1 cellular context compared by ENCODE assay signal in the genomic region with DNA sequence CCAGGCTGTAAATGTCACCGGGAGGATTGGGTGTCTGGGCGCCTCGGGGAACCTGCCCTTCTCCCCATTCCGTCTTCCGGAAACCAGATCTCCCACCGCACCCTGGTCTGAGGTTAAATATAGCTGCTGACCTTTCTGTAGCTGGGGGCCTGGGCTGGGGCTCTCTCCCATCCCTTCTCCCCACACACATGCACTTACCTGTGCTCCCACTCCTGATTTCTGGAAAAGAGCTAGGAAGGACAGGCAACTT.
TF ChIP-seq lines count a peak whose summit lies in the region.

No MANE protein-coding gene starts in this region.

TF ChIP-seq in HepG2, 621 proteins besides CTCF, POLR2A, EP300 and RAD21 (continues in another document):
- TF ChIP-seq CEBPB (IDR thresholded peaks at IDR 0.05; ENCODE audit: borderline replicate concordance, low read depth, low read length), result no peak
- no peak for TF ChIP-seq ZNF451 (CRISPR knock-in tag; IDR thresholded peaks at IDR 0.05)
- TF ChIP-seq, protein P1, sequence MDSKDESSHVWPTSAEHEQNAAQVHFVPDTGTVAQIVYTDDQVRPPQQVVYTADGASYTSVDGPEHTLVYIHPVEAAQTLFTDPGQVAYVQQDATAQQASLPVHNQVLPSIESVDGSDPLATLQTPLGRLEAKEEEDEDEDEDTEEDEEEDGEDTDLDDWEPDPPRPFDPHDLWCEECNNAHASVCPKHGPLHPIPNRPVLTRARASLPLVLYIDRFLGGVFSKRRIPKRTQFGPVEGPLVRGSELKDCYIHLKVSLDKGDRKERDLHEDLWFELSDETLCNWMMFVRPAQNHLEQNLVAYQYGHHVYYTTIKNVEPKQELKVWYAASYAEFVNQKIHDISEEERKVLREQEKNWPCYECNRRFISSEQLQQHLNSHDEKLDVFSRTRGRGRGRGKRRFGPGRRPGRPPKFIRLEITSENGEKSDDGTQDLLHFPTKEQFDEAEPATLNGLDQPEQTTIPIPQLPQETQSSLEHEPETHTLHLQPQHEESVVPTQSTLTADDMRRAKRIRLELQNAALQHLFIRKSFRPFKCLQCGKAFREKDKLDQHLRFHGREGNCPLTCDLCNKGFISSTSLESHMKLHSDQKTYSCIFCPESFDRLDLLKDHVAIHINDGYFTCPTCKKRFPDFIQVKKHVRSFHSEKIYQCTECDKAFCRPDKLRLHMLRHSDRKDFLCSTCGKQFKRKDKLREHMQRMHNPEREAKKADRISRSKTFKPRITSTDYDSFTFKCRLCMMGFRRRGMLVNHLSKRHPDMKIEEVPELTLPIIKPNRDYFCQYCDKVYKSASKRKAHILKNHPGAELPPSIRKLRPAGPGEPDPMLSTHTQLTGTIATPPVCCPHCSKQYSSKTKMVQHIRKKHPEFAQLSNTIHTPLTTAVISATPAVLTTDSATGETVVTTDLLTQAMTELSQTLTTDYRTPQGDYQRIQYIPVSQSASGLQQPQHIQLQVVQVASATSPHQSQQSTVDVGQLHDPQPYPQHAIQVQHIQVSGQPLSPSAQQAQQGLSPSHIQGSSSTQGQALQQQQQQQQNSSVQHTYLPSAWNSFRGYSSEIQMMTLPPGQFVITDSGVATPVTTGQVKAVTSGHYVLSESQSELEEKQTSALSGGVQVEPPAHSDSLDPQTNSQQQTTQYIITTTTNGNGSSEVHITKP (CRISPR knock-in tag; IDR thresholded peaks at IDR 0.05; ENCODE audit: low read depth), result peak; percentile 9; the same call in 1 of the 2 replicates
- TF ChIP-seq, protein P2, sequence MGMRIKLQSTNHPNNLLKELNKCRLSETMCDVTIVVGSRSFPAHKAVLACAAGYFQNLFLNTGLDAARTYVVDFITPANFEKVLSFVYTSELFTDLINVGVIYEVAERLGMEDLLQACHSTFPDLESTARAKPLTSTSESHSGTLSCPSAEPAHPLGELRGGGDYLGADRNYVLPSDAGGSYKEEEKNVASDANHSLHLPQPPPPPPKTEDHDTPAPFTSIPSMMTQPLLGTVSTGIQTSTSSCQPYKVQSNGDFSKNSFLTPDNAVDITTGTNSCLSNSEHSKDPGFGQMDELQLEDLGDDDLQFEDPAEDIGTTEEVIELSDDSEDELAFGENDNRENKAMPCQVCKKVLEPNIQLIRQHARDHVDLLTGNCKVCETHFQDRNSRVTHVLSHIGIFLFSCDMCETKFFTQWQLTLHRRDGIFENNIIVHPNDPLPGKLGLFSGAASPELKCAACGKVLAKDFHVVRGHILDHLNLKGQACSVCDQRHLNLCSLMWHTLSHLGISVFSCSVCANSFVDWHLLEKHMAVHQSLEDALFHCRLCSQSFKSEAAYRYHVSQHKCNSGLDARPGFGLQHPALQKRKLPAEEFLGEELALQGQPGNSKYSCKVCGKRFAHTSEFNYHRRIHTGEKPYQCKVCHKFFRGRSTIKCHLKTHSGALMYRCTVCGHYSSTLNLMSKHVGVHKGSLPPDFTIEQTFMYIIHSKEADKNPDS (CRISPR knock-in tag; IDR thresholded peaks at IDR 0.05), result no peak
- TF ChIP-seq ZNF431 (CRISPR knock-in tag; IDR thresholded peaks at IDR 0.05; ENCODE audit: borderline replicate concordance, low read depth), result no peak
- no peak for TF ChIP-seq IKZF4 (CRISPR knock-in tag; IDR thresholded peaks at IDR 0.05; ENCODE audit: borderline replicate concordance, low read depth, not compliant biosample characterization)
- TF ChIP-seq, protein P3, sequence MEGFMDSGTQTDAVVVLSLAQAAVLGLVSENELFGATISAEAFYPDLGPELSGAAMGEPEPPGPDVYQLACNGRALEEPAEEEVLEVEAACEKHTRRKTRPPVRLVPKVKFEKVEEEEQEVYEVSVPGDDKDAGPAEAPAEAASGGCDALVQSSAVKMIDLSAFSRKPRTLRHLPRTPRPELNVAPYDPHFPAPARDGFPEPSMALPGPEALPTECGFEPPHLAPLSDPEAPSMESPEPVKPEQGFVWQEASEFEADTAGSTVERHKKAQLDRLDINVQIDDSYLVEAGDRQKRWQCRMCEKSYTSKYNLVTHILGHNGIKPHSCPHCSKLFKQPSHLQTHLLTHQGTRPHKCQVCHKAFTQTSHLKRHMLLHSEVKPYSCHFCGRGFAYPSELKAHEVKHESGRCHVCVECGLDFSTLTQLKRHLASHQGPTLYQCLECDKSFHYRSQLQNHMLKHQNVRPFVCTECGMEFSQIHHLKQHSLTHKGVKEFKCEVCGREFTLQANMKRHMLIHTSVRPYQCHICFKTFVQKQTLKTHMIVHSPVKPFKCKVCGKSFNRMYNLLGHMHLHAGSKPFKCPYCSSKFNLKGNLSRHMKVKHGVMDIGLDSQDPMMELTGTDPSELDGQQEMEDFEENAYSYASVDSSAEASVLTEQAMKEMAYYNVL (CRISPR knock-in tag; IDR thresholded peaks at IDR 0.05; ENCODE audit: borderline replicate concordance), result no peak
- TF ChIP-seq, protein P4, sequence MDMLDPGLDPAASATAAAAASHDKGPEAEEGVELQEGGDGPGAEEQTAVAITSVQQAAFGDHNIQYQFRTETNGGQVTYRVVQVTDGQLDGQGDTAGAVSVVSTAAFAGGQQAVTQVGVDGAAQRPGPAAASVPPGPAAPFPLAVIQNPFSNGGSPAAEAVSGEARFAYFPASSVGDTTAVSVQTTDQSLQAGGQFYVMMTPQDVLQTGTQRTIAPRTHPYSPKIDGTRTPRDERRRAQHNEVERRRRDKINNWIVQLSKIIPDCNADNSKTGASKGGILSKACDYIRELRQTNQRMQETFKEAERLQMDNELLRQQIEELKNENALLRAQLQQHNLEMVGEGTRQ (IDR thresholded peaks at IDR 0.05; ENCODE audit: low read depth, low read length), result no peak
- TF ChIP-seq, protein P4 (CRISPR knock-in tag; IDR thresholded peaks at IDR 0.05; ENCODE audit: borderline replicate concordance), result no peak
- no peak for TF ChIP-seq HNRNPK (IDR thresholded peaks at IDR 0.05; ENCODE audit: low read depth, low read length, poor library complexity, severe bottlenecking)
- TF ChIP-seq POLR2AphosphoS5 (IDR thresholded peaks at IDR 0.05; ENCODE audit: low read depth, low read length), result no peak
- TF ChIP-seq ZNF331 (CRISPR knock-in tag; IDR thresholded peaks at IDR 0.05), result no peak
- TF ChIP-seq, protein P5, sequence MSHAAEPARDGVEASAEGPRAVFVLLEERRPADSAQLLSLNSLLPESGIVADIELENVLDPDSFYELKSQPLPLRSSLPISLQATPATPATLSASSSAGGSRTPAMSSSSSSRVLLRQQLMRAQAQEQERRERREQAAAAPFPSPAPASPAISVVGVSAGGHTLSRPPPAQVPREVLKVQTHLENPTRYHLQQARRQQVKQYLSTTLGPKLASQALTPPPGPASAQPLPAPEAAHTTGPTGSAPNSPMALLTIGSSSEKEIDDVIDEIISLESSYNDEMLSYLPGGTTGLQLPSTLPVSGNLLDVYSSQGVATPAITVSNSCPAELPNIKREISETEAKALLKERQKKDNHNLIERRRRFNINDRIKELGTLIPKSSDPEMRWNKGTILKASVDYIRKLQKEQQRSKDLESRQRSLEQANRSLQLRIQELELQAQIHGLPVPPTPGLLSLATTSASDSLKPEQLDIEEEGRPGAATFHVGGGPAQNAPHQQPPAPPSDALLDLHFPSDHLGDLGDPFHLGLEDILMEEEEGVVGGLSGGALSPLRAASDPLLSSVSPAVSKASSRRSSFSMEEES (CRISPR knock-in tag; IDR thresholded peaks at IDR 0.05), result no peak
- TF ChIP-seq, protein P6, sequence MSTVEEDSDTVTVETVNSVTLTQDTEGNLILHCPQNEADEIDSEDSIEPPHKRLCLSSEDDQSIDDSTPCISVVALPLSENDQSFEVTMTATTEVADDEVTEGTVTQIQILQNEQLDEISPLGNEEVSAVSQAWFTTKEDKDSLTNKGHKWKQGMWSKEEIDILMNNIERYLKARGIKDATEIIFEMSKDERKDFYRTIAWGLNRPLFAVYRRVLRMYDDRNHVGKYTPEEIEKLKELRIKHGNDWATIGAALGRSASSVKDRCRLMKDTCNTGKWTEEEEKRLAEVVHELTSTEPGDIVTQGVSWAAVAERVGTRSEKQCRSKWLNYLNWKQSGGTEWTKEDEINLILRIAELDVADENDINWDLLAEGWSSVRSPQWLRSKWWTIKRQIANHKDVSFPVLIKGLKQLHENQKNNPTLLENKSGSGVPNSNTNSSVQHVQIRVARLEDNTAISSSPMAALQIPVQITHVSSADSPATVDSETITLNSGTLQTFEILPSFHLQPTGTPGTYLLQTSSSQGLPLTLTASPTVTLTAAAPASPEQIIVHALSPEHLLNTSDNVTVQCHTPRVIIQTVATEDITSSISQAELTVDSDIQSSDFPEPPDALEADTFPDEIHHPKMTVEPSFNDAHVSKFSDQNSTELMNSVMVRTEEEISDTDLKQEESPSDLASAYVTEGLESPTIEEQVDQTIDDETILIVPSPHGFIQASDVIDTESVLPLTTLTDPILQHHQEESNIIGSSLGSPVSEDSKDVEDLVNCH (CRISPR knock-in tag; IDR thresholded peaks at IDR 0.05), result no peak
- no peak for TF ChIP-seq JUN (CRISPR knock-in tag; IDR thresholded peaks at IDR 0.05)
- no peak for TF ChIP-seq SUZ12 (IDR thresholded peaks at IDR 0.05; ENCODE audit: low read depth, low read length)
- TF ChIP-seq HDAC6 (IDR thresholded peaks at IDR 0.05; ENCODE audit: low read depth, low read length), result 0 out of 2 replicates have a peak, but pooled peaks have one; percentile 31
- no peak for TF ChIP-seq TBX2 (CRISPR knock-in tag; IDR thresholded peaks at IDR 0.05; ENCODE audit: borderline replicate concordance)
- TF ChIP-seq ZNF496 (CRISPR knock-in tag; IDR thresholded peaks at IDR 0.05; ENCODE audit: insufficient replicate concordance), result no peak
- no peak for TF ChIP-seq TOE1 (CRISPR knock-in tag; IDR thresholded peaks at IDR 0.05)
- TF ChIP-seq SP5 (CRISPR knock-in tag; IDR thresholded peaks at IDR 0.05; ENCODE audit: borderline replicate concordance, low read depth), result no peak
- TF ChIP-seq, protein P7, sequence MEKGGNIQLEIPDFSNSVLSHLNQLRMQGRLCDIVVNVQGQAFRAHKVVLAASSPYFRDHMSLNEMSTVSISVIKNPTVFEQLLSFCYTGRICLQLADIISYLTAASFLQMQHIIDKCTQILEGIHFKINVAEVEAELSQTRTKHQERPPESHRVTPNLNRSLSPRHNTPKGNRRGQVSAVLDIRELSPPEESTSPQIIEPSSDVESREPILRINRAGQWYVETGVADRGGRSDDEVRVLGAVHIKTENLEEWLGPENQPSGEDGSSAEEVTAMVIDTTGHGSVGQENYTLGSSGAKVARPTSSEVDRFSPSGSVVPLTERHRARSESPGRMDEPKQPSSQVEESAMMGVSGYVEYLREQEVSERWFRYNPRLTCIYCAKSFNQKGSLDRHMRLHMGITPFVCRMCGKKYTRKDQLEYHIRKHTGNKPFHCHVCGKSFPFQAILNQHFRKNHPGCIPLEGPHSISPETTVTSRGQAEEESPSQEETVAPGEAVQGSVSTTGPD (CRISPR knock-in tag; IDR thresholded peaks at IDR 0.05), result no peak
- TF ChIP-seq NFRKB (IDR thresholded peaks at IDR 0.05), result no peak
- TF ChIP-seq AHR (CRISPR knock-in tag; IDR thresholded peaks at IDR 0.05), result no peak
- TF ChIP-seq ZSCAN12 (CRISPR knock-in tag; IDR thresholded peaks at IDR 0.05), result no peak
- TF ChIP-seq KDM5A (IDR thresholded peaks at IDR 0.05; ENCODE audit: borderline replicate concordance, low read length), result 0 out of 2 replicates have a peak, but pooled peaks have one; percentile 14
- TF ChIP-seq TAF15 (IDR thresholded peaks at IDR 0.05; ENCODE audit: low read depth, low read length, poor library complexity, severe bottlenecking), result no peak
- TF ChIP-seq, protein P8, sequence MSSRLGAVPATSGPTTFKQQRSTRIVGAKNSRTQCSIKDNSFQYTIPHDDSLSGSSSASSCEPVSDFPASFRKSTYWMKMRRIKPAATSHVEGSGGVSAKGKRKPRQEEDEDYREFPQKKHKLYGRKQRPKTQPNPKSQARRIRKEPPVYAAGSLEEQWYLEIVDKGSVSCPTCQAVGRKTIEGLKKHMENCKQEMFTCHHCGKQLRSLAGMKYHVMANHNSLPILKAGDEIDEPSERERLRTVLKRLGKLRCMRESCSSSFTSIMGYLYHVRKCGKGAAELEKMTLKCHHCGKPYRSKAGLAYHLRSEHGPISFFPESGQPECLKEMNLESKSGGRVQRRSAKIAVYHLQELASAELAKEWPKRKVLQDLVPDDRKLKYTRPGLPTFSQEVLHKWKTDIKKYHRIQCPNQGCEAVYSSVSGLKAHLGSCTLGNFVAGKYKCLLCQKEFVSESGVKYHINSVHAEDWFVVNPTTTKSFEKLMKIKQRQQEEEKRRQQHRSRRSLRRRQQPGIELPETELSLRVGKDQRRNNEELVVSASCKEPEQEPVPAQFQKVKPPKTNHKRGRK (CRISPR knock-in tag; IDR thresholded peaks at IDR 0.05), result no peak
- no peak for TF ChIP-seq FOXC1 (CRISPR knock-in tag; IDR thresholded peaks at IDR 0.05; ENCODE audit: borderline replicate concordance)
- TF ChIP-seq, protein P9, sequence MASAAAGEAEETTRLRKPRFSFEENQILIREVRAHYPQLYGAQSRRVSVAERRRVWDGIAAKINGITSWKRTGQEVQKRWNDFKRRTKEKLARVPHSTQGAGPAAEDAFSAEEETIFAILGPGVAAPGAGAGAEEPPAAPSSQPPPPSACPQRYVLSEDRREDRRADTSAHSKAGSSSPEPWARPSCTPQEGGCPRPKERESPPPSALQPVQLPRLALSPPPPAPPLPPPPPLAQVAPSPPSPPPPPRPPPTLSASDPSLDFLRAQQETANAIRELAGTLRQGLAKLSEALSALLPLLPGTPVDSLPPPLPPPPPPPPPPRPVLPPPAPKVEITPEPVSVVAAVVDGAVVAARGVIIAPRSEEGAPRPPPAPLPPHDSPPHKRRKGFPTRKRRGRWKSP (CRISPR knock-in tag; IDR thresholded peaks at IDR 0.05), result no peak
- no peak for TF ChIP-seq ZNF12 (CRISPR knock-in tag; IDR thresholded peaks at IDR 0.05)
- TF ChIP-seq KLF12 (CRISPR knock-in tag; IDR thresholded peaks at IDR 0.05; ENCODE audit: borderline replicate concordance), result no peak
- no peak for TF ChIP-seq ZFP62 (CRISPR knock-in tag; IDR thresholded peaks at IDR 0.05)
- TF ChIP-seq TARDBP (CRISPR knock-in tag; IDR thresholded peaks at IDR 0.05), result no peak
- TF ChIP-seq U2AF2 (IDR thresholded peaks at IDR 0.05; ENCODE audit: low read depth, low read length), result no peak
- TF ChIP-seq TRIM24 (CRISPR knock-in tag; IDR thresholded peaks at IDR 0.05), result no peak
- TF ChIP-seq, protein P10, sequence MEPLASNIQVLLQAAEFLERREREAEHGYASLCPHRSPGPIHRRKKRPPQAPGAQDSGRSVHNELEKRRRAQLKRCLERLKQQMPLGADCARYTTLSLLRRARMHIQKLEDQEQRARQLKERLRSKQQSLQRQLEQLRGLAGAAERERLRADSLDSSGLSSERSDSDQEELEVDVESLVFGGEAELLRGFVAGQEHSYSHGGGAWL (CRISPR knock-in tag; IDR thresholded peaks at IDR 0.05), result no peak
- TF ChIP-seq SP140L (CRISPR knock-in tag; IDR thresholded peaks at IDR 0.05; ENCODE audit: borderline replicate concordance), result no peak
- TF ChIP-seq TCF7L2 (IDR thresholded peaks at IDR 0.05; ENCODE audit: low read depth, low read length), result no peak
